ENCODE assay signal across 8 cellular contexts in the genomic region with DNA sequence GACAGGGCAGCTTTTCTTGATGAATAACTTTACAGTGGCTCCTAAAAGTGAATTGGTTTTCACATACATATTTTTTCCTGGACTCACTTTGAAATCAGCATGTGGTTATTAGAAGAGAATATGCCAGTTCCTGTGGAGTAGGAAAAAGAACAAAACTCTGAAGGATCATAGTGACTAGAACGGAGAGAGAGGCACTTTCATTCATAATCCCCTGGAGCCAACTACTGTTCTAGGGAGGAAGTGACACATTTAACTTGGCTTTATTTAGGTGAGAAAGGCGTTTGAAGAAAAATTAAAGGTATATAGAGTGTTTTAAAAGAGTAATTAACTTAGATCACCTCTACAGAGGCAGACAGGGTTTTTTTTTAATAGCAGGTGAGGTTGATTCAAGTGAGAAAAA. TPM values are rescaled to one million over a fixed set of nuclear protein-coding genes. Genes with fewer than 3 reads are reported as not detected.
DNase-seq lines count a peak whose midpoint lies in the region; ATAC-seq and TF ChIP-seq lines count a peak whose summit lies in the region.
"Not testable (repeated sequence)": the region's sequence is repeated elsewhere in the genome, so short reads cannot be mapped to it uniquely, and the experiment has no call there.
"Had no signal": no experiment of that assay in that cellular context is flagged by ENCODE, and none has a peak within 500 bp of the region (broad histone marks: within the 10 kb centered on the region; RNA-seq: fewer than 3 reads in every experiment).

No MANE protein-coding gene starts in this region.

- DNase-seq in Karpas-422 (peak; percentile 44), NCI-H526 treated with DMSO at 0.1 percent for 48 hours (lab: John Stamatoyannopoulos, UW) (peak; percentile 77), SK-N-MC (ENCODE audit: low read depth, low spot score) (peak; percentile 3)
- not testable (repeated sequence) for DNase-seq in effector memory CD8-positive, alpha-beta T cell; mucosa of descending colon

- not testable (repeated sequence) for H3K4me1 Mint-ChIP-seq in activated T-helper 17 cell treated with anti-CD3 and anti-CD28 coated beads, Interleukin-2, amount 50 U/mL, for 72 hours
- H3K4me1 Mint-ChIP-seq in effector memory CD8-positive, alpha-beta T cell (ENCODE audit: low read depth in 2 of 2) = peaks cover 5 to 14% of the 10 kb centered on the region in 2 donors

- H3K9ac ChIP-seq in Karpas-422 (ENCODE audit: low read length); SK-N-MC (ENCODE audit: insufficient read length): not testable (repeated sequence)

- peaks cover 11% of the 10 kb centered on the region for H3K4me1 ChIP-seq in Karpas-422 (ENCODE audit: low read length)
- not testable (repeated sequence) for H3K4me1 ChIP-seq in mucosa of descending colon (ENCODE audit: low read depth)

- H3K36me3 Mint-ChIP-seq in activated T-helper 17 cell treated with anti-CD3 and anti-CD28 coated beads, Interleukin-2, amount 50 U/mL, for 72 hours (ENCODE audit: low read depth); effector memory CD8-positive, alpha-beta T cell (ENCODE audit: insufficient read depth): not testable (repeated sequence)

- H3K27me3 Mint-ChIP-seq in activated T-helper 17 cell treated with anti-CD3 and anti-CD28 coated beads, Interleukin-2, amount 50 U/mL, for 72 hours; effector memory CD8-positive, alpha-beta T cell: not testable (repeated sequence)

- not testable (repeated sequence) for H2AFZ ChIP-seq in Karpas-422 (ENCODE audit: low read length)

- TF ChIP-seq CTCF in mucosa of descending colon (IDR thresholded peaks at IDR 0.05) = not testable (repeated sequence)

- ATAC-seq in GM18867 (IDR thresholded peaks at IDR 0.05; ENCODE audit: unreplicated experiment) (peak; percentile 27), mucosa of descending colon (peak; percentile 5)
- not testable (repeated sequence) for ATAC-seq in activated T-helper 17 cell treated with anti-CD3 and anti-CD28 coated beads, Interleukin-2, amount 50 U/mL, for 72 hours (replicated peaks); effector memory CD8-positive, alpha-beta T cell (replicated peaks)

- H3K4me2 ChIP-seq in Karpas-422 (ENCODE audit: low read depth, low read length, poor library complexity, severe bottlenecking) = not testable (repeated sequence)

- not testable (repeated sequence) for H3K9me3 Mint-ChIP-seq in activated T-helper 17 cell treated with anti-CD3 and anti-CD28 coated beads, Interleukin-2, amount 50 U/mL, for 72 hours; effector memory CD8-positive, alpha-beta T cell

- H3K9me3 ChIP-seq in Karpas-422 (ENCODE audit: low read length); SK-N-MC (ENCODE audit: low read depth, low read length); mucosa of descending colon: not testable (repeated sequence)

- intact Hi-C loops in mucosa of descending colon (cut with DNase I, micrococcal nuclease) = not testable (repeated sequence)

- not testable (repeated sequence) for H3K4me3 ChIP-seq in Karpas-422 (ENCODE audit: low read length); mucosa of descending colon
- peak overlapping the region; percentile 76 for H3K4me3 ChIP-seq in SK-N-MC

- H3K36me3 ChIP-seq in Karpas-422 (ENCODE audit: insufficient read depth, low read length); SK-N-MC (ENCODE audit: insufficient read depth, low read length); mucosa of descending colon (ENCODE audit: low read depth): not testable (repeated sequence)

- not testable (repeated sequence) for H3K27me3 ChIP-seq in Karpas-422 (ENCODE audit: low read length)

- not testable (repeated sequence) for H4K20me1 ChIP-seq in Karpas-422 (ENCODE audit: insufficient read depth, low read depth, low read length)

- H3K27ac Mint-ChIP-seq in activated T-helper 17 cell treated with anti-CD3 and anti-CD28 coated beads, Interleukin-2, amount 50 U/mL, for 72 hours = not testable (repeated sequence)
- peak overlapping the region in 1 of 2 donors; percentile 49 for H3K27ac Mint-ChIP-seq in effector memory CD8-positive, alpha-beta T cell

- not testable (repeated sequence) for H3K9me2 ChIP-seq in Karpas-422 (replicated peaks; ENCODE audit: insufficient read depth, low read length)

- not testable (repeated sequence) for H3K79me2 ChIP-seq in Karpas-422 (ENCODE audit: low read length)

- H3K4me3 Mint-ChIP-seq in activated T-helper 17 cell treated with anti-CD3 and anti-CD28 coated beads, Interleukin-2, amount 50 U/mL, for 72 hours = peak overlapping the region; percentile 78
- H3K4me3 Mint-ChIP-seq in effector memory CD8-positive, alpha-beta T cell = peak overlapping the region; percentile 84 to 94

- not testable (repeated sequence) for H3K27ac ChIP-seq in Karpas-422 (ENCODE audit: low read length); SK-N-MC

RNA-seq across cellular contexts. Expression of a gene that starts 1.7 kb away (rescaled TPM):
- not detected in 2 replicates for total RNA-seq in Karpas-422 (2014; rRNA removed; shearing (Covaris generic); ENCODE audit: low replicate concordance)
- total RNA-seq in activated T-helper 17 cell treated with anti-CD3 and anti-CD28 coated beads, Interleukin-2, amount 50 U/mL, for 72 hours = under 1 TPM; 0.40 to 0.95 TPM
- 1 to 10 TPM; 4.3 to 6.9 (median 6.5) TPM for total RNA-seq in mucosa of descending colon
- total RNA-seq: GM12878 had no signal
